In the genomic region with DNA sequence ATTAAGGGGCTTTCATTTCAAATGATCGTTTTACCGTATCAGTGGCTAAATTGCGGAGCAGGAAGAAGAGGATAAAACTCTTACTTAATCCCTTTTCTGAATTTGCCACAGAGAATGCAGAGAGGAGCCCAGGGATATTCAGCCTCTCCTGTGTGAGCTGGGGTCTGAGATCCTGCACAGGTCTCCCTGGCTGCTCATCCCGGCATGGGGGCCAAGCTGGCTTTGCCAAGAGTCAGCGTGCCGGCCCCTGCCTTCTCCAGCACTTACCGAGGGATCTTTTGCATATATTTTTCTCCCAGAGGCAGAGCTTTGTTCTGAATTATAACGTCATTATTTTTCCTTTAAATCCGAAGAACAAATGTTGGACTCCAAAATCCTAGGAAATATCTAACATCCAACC, we compare ENCODE assay signal across 24 cellular contexts.
"Had no signal": no experiment of that assay in that cellular context is flagged by ENCODE, and none has a peak within 500 bp of the region (broad histone marks: within the 10 kb centered on the region; RNA-seq: fewer than 3 reads in every experiment).

No MANE protein-coding gene starts in this region.

- ATAC-seq: activated naive CD4-positive, alpha-beta T cell treated with anti-CD3 and anti-CD28 coated beads, Interleukin-2, amount 50 U/mL, for 72 hours; activated naive CD8-positive, alpha-beta T cell treated with anti-CD3 and anti-CD28 coated beads, Interleukin-2, amount 50 U/mL, for 24 hours; activated T-cell treated with anti-CD3 and anti-CD28 coated beads, Interleukin-2, amount 50 U/mL, for 4 hours; body of pancreas; T-cell had no signal

- H3K4me3 ChIP-seq: ascending aorta, body of pancreas had no signal

- H3K36me3 ChIP-seq: ascending aorta had no signal

- H3K4me1 ChIP-seq: ascending aorta, body of pancreas had no signal

- H3K9me3 ChIP-seq: body of pancreas had no signal

- H3K27me3 Mint-ChIP-seq: activated naive CD8-positive, alpha-beta T cell treated with anti-CD3 and anti-CD28 coated beads, Interleukin-2, amount 50 U/mL, for 24 hours had no signal

- H3K9ac ChIP-seq: KMS-11 had no signal

- H3K36me3 Mint-ChIP-seq: activated CD4-positive, alpha-beta memory T cell treated with anti-CD3 and anti-CD28 coated beads for 36 hours; activated naive CD4-positive, alpha-beta T cell treated with anti-CD3 and anti-CD28 coated beads, Interleukin-2, amount 50 U/mL, for 72 hours; T-cell had no signal

- H3K27me3 ChIP-seq: ascending aorta, body of pancreas had no signal

- H3K27ac ChIP-seq: ascending aorta, body of pancreas, KMS-11 had no signal

- DNase-seq: activated CD4-positive, alpha-beta memory T cell treated with anti-CD3 and anti-CD28 coated beads for 36 hours; activated CD4-positive, alpha-beta T cell treated with anti-CD3 and anti-CD28 coated beads for 48 hours; activated CD4-positive, CD25-positive, alpha-beta regulatory T cell treated with anti-CD3 and anti-CD28 coated beads, Interleukin-2, amount 50 U/mL, for 72 hours; activated CD8-positive, alpha-beta memory T cell treated with anti-CD3 and anti-CD28 coated beads for 24 hours; activated effector memory CD4-positive, alpha-beta T cell treated with anti-CD3 and anti-CD28 coated beads, Interleukin-2, amount 50 U/mL, for 16 hours; activated naive CD4-positive, alpha-beta T cell treated with Interleukin-2 at 50 U/mL for 16 hours; activated naive CD8-positive, alpha-beta T cell treated with anti-CD3 and anti-CD28 coated beads, Interleukin-2, amount 50 U/mL, for 24 hours; activated T-cell treated with anti-CD3 and anti-CD28 coated beads, Interleukin-2, amount 50 U/mL, for 4 hours; amniotic stem cell; body of pancreas; NCI-H1092; NCI-H1417; NCI-H1930; NCI-H2171; NCI-H2227 treated with DMSO at 0.1 percent for 48 hours; NCI-H446 treated with DMSO at 0.1 percent for 48 hours; NCI-H524 treated with DMSO at 0.1 percent for 48 hours; NCI-H748 treated with DMSO at 0.1 percent for 48 hours; SIG-M5; T-cell had no signal

- H3K4me1 Mint-ChIP-seq: activated naive CD8-positive, alpha-beta T cell treated with anti-CD3 and anti-CD28 coated beads, Interleukin-2, amount 50 U/mL, for 24 hours; central memory CD8-positive, alpha-beta T cell; T-cell had no signal

- H3K9me3 Mint-ChIP-seq: activated T-cell treated with anti-CD3 and anti-CD28 coated beads, Interleukin-2, amount 50 U/mL, for 4 hours; central memory CD8-positive, alpha-beta T cell had no signal

- H3K4me2 ChIP-seq: KMS-11 had no signal

- H3K27ac Mint-ChIP-seq: activated CD4-positive, alpha-beta memory T cell treated with anti-CD3 and anti-CD28 coated beads for 36 hours; activated naive CD4-positive, alpha-beta T cell treated with anti-CD3 and anti-CD28 coated beads, Interleukin-2, amount 50 U/mL, for 72 hours; activated naive CD8-positive, alpha-beta T cell treated with anti-CD3 and anti-CD28 coated beads, Interleukin-2, amount 50 U/mL, for 24 hours; T-cell had no signal

- H3K4me3 Mint-ChIP-seq: activated CD4-positive, alpha-beta memory T cell treated with anti-CD3 and anti-CD28 coated beads for 36 hours; activated naive CD8-positive, alpha-beta T cell treated with anti-CD3 and anti-CD28 coated beads, Interleukin-2, amount 50 U/mL, for 24 hours; activated T-cell treated with anti-CD3 and anti-CD28 coated beads, Interleukin-2, amount 50 U/mL, for 4 hours; central memory CD8-positive, alpha-beta T cell; T-cell had no signal
